Comparison of ENCODE assay signal across 9 cellular contexts in the genomic region with DNA sequence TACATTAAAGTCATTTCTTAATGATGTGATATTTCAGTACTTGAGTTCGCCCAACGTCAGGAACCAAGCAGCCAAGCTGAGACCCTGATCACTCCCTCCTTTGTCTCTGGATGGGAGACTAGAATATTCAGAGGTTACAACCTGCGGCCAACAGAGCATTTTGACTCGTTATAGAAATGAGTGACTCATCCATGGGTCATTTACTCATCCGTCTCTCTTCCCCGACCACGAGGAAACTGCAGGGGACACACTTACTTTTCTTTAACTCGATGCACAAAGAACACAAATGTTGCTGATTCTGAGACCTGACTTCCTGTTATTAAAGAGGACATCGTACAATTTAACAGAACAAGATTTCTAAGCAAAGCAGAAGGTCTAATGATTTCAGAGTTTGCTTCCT.
A peak's percentile ranks its signal among the peaks of the same experiment; 100 is the strongest.
DNase-seq lines count a peak whose midpoint lies in the region; ATAC-seq and TF ChIP-seq lines count a peak whose summit lies in the region.
"Had no signal": no experiment of that assay in that cellular context is flagged by ENCODE, and none has a peak within 500 bp of the region (broad histone marks: within the 10 kb centered on the region; RNA-seq: fewer than 3 reads in every experiment).

No MANE protein-coding gene starts in this region.

- no peaks in the 10 kb centered on the region for H3K27me3 Mint-ChIP-seq in WTC11 (ENCODE audit: low read depth)
- no peaks in the 10 kb centered on the region for H3K27me3 Mint-ChIP-seq in activated naive CD4-positive, alpha-beta T cell treated with anti-CD3 and anti-CD28 coated beads for 36 hours (ENCODE audit: low read depth)

- H3K4me3 Mint-ChIP-seq in WTC11, result no peak overlapping the region
- H3K4me3 Mint-ChIP-seq in activated naive CD4-positive, alpha-beta T cell treated with anti-CD3 and anti-CD28 coated beads for 36 hours, result no peak overlapping the region

- H3K9ac ChIP-seq in BLaER1, result no peak overlapping the region

- H3K36me3 ChIP-seq in BLaER1, result no peaks in the 10 kb centered on the region
- no peaks in the 10 kb centered on the region for H3K36me3 ChIP-seq in kidney epithelial cell (ENCODE audit: control insufficient read depth, insufficient read depth, low read length)

- H3K27me3 ChIP-seq in BLaER1 (no peaks in the 10 kb centered on the region), kidney epithelial cell (ENCODE audit: control insufficient read depth, insufficient read depth, low read length) (no peaks in the 10 kb centered on the region)
- H3K27me3 ChIP-seq: dorsolateral prefrontal cortex had no signal

- peak overlapping the region; percentile 3; the same call in 1 of the 2 replicates for H3K27ac ChIP-seq in BLaER1

- CTCF ChIA-PET in WTC11 (lab: Charles Lee), result no interaction called here
- CTCF ChIA-PET in activated naive CD4-positive, alpha-beta T cell treated with anti-CD3 and anti-CD28 coated beads for 36 hours (lab: Charles Lee), result no interaction called here

- POLR2A ChIA-PET in WTC11 (lab: Charles Lee), result no interaction called here

- H3K9me3 ChIP-seq in BLaER1, result no peaks in the 10 kb centered on the region

- H3K4me3 ChIP-seq in BLaER1 (no peak overlapping the region), kidney epithelial cell (ENCODE audit: low read depth, low read length) (no peak overlapping the region)
- H3K4me3 ChIP-seq: dorsolateral prefrontal cortex had no signal

- no peak for TF ChIP-seq CTCF in WTC11 (IDR thresholded peaks at IDR 0.05)
- no peak for TF ChIP-seq CTCF in kidney epithelial cell (IDR thresholded peaks at IDR 0.05; ENCODE audit: insufficient read depth, low read length, poor library complexity, severe bottlenecking)

- H3K27ac Mint-ChIP-seq in WTC11, result 0 out of 2 replicates have a peak overlapping the region, but pooled peaks have one; percentile 28
- H3K27ac Mint-ChIP-seq in activated naive CD4-positive, alpha-beta T cell treated with anti-CD3 and anti-CD28 coated beads for 36 hours, result no peak overlapping the region

- H3K9me3 Mint-ChIP-seq in WTC11, result no peaks in the 10 kb centered on the region
- H3K9me3 Mint-ChIP-seq in activated naive CD4-positive, alpha-beta T cell treated with anti-CD3 and anti-CD28 coated beads for 36 hours, result no peaks in the 10 kb centered on the region

- no peaks in the 10 kb centered on the region for H4K20me1 ChIP-seq in BLaER1

- H3K4me2 ChIP-seq in BLaER1, result peak overlapping the region; percentile 46

- H3K36me3 Mint-ChIP-seq in WTC11, result no peaks in the 10 kb centered on the region
- H3K36me3 Mint-ChIP-seq in activated naive CD4-positive, alpha-beta T cell treated with anti-CD3 and anti-CD28 coated beads for 36 hours (ENCODE audit: low read depth), result no peaks in the 10 kb centered on the region

- intact Hi-C loops in activated naive CD4-positive, alpha-beta T cell treated with anti-CD3 and anti-CD28 coated beads for 36 hours (cut with micrococcal nuclease), result no loop called here

- peaks cover 16% of the 10 kb centered on the region for H3K4me1 ChIP-seq in BLaER1

- peaks cover 22% of the 10 kb centered on the region for H3K4me1 Mint-ChIP-seq in WTC11
- H3K4me1 Mint-ChIP-seq in activated naive CD4-positive, alpha-beta T cell treated with anti-CD3 and anti-CD28 coated beads for 36 hours (ENCODE audit: low read depth), result peaks cover 6% of the 10 kb centered on the region

- ATAC-seq in WTC11 (no peak), HG02973 (IDR thresholded peaks at IDR 0.05; ENCODE audit: unreplicated experiment) (no peak)

- DNase-seq in H4 (ENCODE audit: low spot score) (peak; percentile 42), WTC11 (ENCODE audit: low spot score) (no peak), kidney epithelial cell (ENCODE audit: low read depth) (peak; percentile 73), Kasumi-1 (lab: John Stamatoyannopoulos, UW) (no peak), ureter (ENCODE audit: low spot score) (no peak)
- no peak for DNase-seq in activated naive CD4-positive, alpha-beta T cell treated with anti-CD3 and anti-CD28 coated beads for 36 hours
- DNase-seq: dorsolateral prefrontal cortex had no signal

TF ChIP-seq in WTC11, 78 proteins besides CTCF, POLR2A, EP300 and RAD21:
- TF ChIP-seq ZNF138 (CRISPR knock-in tag; conservative IDR thresholded peaks at IDR 0.05) (no peak), ETV6 (CRISPR knock-in tag; IDR thresholded peaks at IDR 0.05) (no peak), KAT7 (CRISPR knock-in tag; IDR thresholded peaks at IDR 0.05; ENCODE audit: borderline replicate concordance) (no peak), MLX (CRISPR knock-in tag; IDR thresholded peaks at IDR 0.05) (no peak)
- TF ChIP-seq, protein P1, sequence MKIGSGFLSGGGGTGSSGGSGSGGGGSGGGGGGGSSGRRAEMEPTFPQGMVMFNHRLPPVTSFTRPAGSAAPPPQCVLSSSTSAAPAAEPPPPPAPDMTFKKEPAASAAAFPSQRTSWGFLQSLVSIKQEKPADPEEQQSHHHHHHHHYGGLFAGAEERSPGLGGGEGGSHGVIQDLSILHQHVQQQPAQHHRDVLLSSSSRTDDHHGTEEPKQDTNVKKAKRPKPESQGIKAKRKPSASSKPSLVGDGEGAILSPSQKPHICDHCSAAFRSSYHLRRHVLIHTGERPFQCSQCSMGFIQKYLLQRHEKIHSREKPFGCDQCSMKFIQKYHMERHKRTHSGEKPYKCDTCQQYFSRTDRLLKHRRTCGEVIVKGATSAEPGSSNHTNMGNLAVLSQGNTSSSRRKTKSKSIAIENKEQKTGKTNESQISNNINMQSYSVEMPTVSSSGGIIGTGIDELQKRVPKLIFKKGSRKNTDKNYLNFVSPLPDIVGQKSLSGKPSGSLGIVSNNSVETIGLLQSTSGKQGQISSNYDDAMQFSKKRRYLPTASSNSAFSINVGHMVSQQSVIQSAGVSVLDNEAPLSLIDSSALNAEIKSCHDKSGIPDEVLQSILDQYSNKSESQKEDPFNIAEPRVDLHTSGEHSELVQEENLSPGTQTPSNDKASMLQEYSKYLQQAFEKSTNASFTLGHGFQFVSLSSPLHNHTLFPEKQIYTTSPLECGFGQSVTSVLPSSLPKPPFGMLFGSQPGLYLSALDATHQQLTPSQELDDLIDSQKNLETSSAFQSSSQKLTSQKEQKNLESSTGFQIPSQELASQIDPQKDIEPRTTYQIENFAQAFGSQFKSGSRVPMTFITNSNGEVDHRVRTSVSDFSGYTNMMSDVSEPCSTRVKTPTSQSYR (CRISPR knock-in tag; IDR thresholded peaks at IDR 0.05), result no peak
TF ChIP-seq in WTC11: peak in this region for 0.

Comparison
In these comparisons a context has a peak if more than half of its experiments do, and no peak if none do; other contexts are left out.
1. DNase-seq: peak in H4 (single experiment) and kidney epithelial cell (single experiment); none in WTC11 (single experiment), activated naive CD4-positive, alpha-beta T cell treated with anti-CD3 and anti-CD28 coated beads for 36 hours (single experiment), Kasumi-1 (0 of 2) and ureter (single experiment).